Comparison of ENCODE assay signal across 23 cellular contexts in the genomic region with DNA sequence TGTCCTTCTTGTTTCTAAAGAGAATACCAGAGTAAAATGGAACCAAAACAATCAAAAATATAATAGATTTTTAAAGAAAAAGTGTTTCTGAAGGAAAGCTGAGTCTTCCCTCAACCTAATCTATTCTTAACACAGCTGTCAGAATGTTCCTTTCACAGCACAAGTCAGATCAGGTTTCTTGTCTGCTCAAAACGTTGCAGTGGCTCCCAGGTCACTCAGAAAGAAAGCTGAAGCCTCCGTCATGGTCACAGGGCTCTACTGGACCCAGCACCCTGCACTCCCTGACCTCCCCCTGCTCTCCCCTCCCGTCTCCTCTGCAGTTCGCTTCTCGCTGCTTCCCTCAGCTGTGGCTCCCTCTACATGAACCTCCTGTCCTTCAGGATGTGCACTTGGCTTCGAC.
"Had no signal": no experiment of that assay in that cellular context is flagged by ENCODE, and none has a peak within 500 bp of the region (broad histone marks: within the 10 kb centered on the region; RNA-seq: fewer than 3 reads in every experiment).

No MANE protein-coding gene starts in this region.

- ATAC-seq: left cardiac atrium; left lung; lower lobe of right lung; naive thymus-derived CD8-positive, alpha-beta T cell; pancreas; right lobe of liver; stimulated activated memory B cell treated with anti-CD40 and anti-IgM and Interleukin-4, amounts not matched to agents 10 μg/mL and 1 μg/mL and 100 μg/mL, for 72 hours; stimulated activated naive CD8-positive, alpha-beta T cell treated with anti-CD3 and anti-CD28 coated beads, Interleukin-15, amount 100 ng/mL, for 72 hours had no signal

- H3K27me3 ChIP-seq: left lung, neural progenitor cell, pancreas, right atrium auricular region, right lobe of liver, tibial nerve, uterus had no signal

- H3K4me2 ChIP-seq: neural progenitor cell, smooth muscle cell had no signal

- H3K9ac ChIP-seq: neural progenitor cell had no signal

- H3K4me3 ChIP-seq: left lung, lower lobe of right lung, neural progenitor cell, pancreas, right atrium auricular region, right lobe of liver, smooth muscle cell, tibial nerve, uterus had no signal

- DNase-seq: hippocampal formation; kidney glomerular epithelial cell; left cardiac atrium; left lung; lower lobe of right lung; mammary epithelial cell; mesenchymal stem cell; naive thymus-derived CD8-positive, alpha-beta T cell; pancreas; right lobe of liver; stimulated activated CD4-positive, alpha-beta T cell treated with anti-CD3 and anti-CD28 coated beads, Interleukin-1b, Interleukin-23, amount 100 ng/mL, for 48 hours; stimulated activated CD4-positive, alpha-beta T cell treated with anti-CD3 and anti-CD28 coated beads, Interleukin-2, amount 100 ng/mL, for 48 hours; stimulated activated CD4-positive, alpha-beta T cell treated with anti-CD3 and anti-CD28 coated beads, Interleukin-4, amount 100 ng/mL, for 4 hours; stimulated activated CD8-positive, alpha-beta memory T cell treated with anti-CD3 and anti-CD28 coated beads, Interleukin-4, amount 100 ng/mL, for 48 hours; stimulated activated naive CD4-positive, alpha-beta T cell treated with Interleukin-2 at 50 U/mL for 16 hours; stimulated activated naive CD8-positive, alpha-beta T cell treated with anti-CD3 and anti-CD28 coated beads, Interleukin-15, amount 100 ng/mL, for 72 hours; substantia nigra; uterus had no signal

- H3K36me3 ChIP-seq: left lung, lower lobe of right lung, neural progenitor cell, pancreas, right atrium auricular region, right lobe of liver, tibial nerve, uterus had no signal

- H3K9me3 ChIP-seq: left lung, lower lobe of right lung, pancreas, right atrium auricular region, right lobe of liver, tibial nerve, uterus had no signal

- H3K4me1 ChIP-seq: left lung, lower lobe of right lung, neural progenitor cell, pancreas, right atrium auricular region, right lobe of liver, tibial nerve, uterus had no signal

- H3K27ac ChIP-seq: left lung, lower lobe of right lung, neural progenitor cell, pancreas, right atrium auricular region, right lobe of liver, tibial nerve, uterus had no signal

- H2AFZ ChIP-seq: neural progenitor cell had no signal
